ENCODE assay signal across 8 cellular contexts in genomic region chr13:102598061-102598460, GRCh38.
A peak's percentile ranks its signal among the peaks of the same experiment; 100 is the strongest.
DNase-seq lines count a peak whose midpoint lies in the region; ATAC-seq and TF ChIP-seq lines count a peak whose summit lies in the region.

No MANE protein-coding gene starts in this region.

- H3K9me3 Mint-ChIP-seq in stimulated activated memory B cell treated with anti-CD40 and anti-IgM and Interleukin-4, amounts not matched to agents 10 μg/mL and 1 μg/mL and 100 μg/mL, for 72 hours, result no peaks in the 10 kb centered on the region

- H3K36me3 Mint-ChIP-seq in stimulated activated memory B cell treated with anti-CD40 and anti-IgM and Interleukin-4, amounts not matched to agents 10 μg/mL and 1 μg/mL and 100 μg/mL, for 72 hours, result peaks cover 8% of the 10 kb centered on the region

- H3K27me3 Mint-ChIP-seq in stimulated activated memory B cell treated with anti-CD40 and anti-IgM and Interleukin-4, amounts not matched to agents 10 μg/mL and 1 μg/mL and 100 μg/mL, for 72 hours, result no peaks in the 10 kb centered on the region

- H3K27ac Mint-ChIP-seq in stimulated activated memory B cell treated with anti-CD40 and anti-IgM and Interleukin-4, amounts not matched to agents 10 μg/mL and 1 μg/mL and 100 μg/mL, for 72 hours, result peak overlapping the region; percentile 99

- H3K9me3 ChIP-seq in WERI-Rb-1 (ENCODE audit: severe bottlenecking), result no peaks in the 10 kb centered on the region

- H3K36me3 ChIP-seq in WERI-Rb-1, result peaks cover 44% of the 10 kb centered on the region

- ATAC-seq in stimulated activated memory B cell treated with anti-CD40 and anti-IgM and Interleukin-4, amounts not matched to agents 10 μg/mL and 1 μg/mL and 100 μg/mL, for 72 hours, result no peak
- ATAC-seq in GM18520 (IDR thresholded peaks at IDR 0.05; ENCODE audit: unreplicated experiment) (no peak), HG02642 (IDR thresholded peaks at IDR 0.05; ENCODE audit: poor library complexity, unreplicated experiment) (no peak), HG03159 (IDR thresholded peaks at IDR 0.05; ENCODE audit: unreplicated experiment) (no peak)

- peaks cover 69% of the 10 kb centered on the region for H3K4me1 Mint-ChIP-seq in stimulated activated memory B cell treated with anti-CD40 and anti-IgM and Interleukin-4, amounts not matched to agents 10 μg/mL and 1 μg/mL and 100 μg/mL, for 72 hours

- H3K4me3 ChIP-seq in WERI-Rb-1 (ENCODE audit: low read depth, low read length) (peak overlapping the region; percentile 78), iPS-11a (ENCODE audit: low read depth, low read length) (peak overlapping the region; percentile 90)

- H3K4me3 Mint-ChIP-seq in stimulated activated memory B cell treated with anti-CD40 and anti-IgM and Interleukin-4, amounts not matched to agents 10 μg/mL and 1 μg/mL and 100 μg/mL, for 72 hours, result peak overlapping the region; percentile 86

- no peaks in the 10 kb centered on the region for H3K27me3 ChIP-seq in WERI-Rb-1 (ENCODE audit: insufficient read depth, low read depth, severe bottlenecking)

- no peak for TF ChIP-seq CTCF in WERI-Rb-1 (IDR thresholded peaks at IDR 0.05; ENCODE audit: low read depth, low read length)

- peak; percentile 65 for DNase-seq in NCI-H82 (lab: John Stamatoyannopoulos, UW)
- no peak for DNase-seq in NCI-H82 treated with DMSO at 0.1 percent for 48 hours (lab: John Stamatoyannopoulos, UW; ENCODE audit: unreplicated experiment)
- DNase-seq in WERI-Rb-1, result no peak

- peak overlapping the region; percentile 93 for H3K27ac ChIP-seq in WERI-Rb-1
